In the genomic region with DNA sequence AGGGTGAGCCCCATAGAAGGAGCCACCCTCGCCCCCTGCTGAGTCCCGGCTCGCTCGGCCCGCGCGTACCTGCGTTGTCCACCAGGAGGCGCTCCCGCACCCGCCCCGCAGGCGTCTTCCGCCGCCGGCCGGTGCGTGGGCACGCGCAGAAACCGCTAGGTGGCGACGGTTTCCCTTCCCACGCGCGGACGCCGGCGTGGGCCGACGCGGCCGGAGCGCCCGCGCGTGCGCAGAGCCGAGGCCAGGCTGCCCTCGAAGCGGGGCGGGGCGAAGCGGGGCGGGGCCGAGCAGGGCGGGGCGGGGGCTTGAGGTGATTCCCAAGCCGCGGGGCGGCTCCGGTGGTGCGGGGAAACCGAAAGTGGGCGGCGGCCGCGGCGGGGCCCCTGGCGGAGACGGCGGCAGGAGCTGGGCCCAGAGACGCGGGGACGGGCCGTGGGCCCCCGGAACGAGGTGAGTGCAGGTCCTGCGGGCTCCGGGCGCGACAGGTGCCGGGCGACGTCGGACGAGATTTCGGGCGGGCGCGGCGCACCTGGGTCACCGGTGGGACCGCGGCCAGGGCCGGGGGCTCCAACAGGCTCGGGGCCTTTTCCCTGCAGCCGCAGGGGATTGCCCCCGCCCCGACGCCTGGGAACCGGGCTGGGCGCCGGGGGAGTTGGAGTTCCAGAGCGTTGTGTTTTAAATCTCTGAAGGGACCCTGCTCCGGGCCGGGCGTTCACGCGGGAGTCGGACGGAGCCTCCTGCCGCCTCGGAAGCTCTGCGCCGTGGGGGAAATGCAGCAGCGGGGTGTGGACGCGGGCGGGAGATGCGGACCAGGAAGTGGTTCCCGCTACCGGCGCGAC, we compare ENCODE assay signal across 1 cellular context.
TF ChIP-seq lines count a peak whose summit lies in the region.

A gene with protein sequence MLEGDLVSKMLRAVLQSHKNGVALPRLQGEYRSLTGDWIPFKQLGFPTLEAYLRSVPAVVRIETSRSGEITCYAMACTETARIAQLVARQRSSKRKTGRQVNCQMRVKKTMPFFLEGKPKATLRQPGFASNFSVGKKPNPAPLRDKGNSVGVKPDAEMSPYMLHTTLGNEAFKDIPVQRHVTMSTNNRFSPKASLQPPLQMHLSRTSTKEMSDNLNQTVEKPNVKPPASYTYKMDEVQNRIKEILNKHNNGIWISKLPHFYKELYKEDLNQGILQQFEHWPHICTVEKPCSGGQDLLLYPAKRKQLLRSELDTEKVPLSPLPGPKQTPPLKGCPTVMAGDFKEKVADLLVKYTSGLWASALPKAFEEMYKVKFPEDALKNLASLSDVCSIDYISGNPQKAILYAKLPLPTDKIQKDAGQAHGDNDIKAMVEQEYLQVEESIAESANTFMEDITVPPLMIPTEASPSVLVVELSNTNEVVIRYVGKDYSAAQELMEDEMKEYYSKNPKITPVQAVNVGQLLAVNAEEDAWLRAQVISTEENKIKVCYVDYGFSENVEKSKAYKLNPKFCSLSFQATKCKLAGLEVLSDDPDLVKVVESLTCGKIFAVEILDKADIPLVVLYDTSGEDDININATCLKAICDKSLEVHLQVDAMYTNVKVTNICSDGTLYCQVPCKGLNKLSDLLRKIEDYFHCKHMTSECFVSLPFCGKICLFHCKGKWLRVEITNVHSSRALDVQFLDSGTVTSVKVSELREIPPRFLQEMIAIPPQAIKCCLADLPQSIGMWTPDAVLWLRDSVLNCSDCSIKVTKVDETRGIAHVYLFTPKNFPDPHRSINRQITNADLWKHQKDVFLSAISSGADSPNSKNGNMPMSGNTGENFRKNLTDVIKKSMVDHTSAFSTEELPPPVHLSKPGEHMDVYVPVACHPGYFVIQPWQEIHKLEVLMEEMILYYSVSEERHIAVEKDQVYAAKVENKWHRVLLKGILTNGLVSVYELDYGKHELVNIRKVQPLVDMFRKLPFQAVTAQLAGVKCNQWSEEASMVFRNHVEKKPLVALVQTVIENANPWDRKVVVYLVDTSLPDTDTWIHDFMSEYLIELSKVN (plus strand): TSS at position 308 of the 839 bp plus-strand sequence. CDS start 16,370 bp downstream, outside the sequence.

TF ChIP-seq in HepG2, 621 proteins besides CTCF, POLR2A, EP300 and RAD21 (continued from another document and continues in another):
- TF ChIP-seq, protein P1, sequence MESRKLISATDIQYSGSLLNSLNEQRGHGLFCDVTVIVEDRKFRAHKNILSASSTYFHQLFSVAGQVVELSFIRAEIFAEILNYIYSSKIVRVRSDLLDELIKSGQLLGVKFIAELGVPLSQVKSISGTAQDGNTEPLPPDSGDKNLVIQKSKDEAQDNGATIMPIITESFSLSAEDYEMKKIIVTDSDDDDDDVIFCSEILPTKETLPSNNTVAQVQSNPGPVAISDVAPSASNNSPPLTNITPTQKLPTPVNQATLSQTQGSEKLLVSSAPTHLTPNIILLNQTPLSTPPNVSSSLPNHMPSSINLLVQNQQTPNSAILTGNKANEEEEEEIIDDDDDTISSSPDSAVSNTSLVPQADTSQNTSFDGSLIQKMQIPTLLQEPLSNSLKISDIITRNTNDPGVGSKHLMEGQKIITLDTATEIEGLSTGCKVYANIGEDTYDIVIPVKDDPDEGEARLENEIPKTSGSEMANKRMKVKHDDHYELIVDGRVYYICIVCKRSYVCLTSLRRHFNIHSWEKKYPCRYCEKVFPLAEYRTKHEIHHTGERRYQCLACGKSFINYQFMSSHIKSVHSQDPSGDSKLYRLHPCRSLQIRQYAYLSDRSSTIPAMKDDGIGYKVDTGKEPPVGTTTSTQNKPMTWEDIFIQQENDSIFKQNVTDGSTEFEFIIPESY (CRISPR knock-in tag; IDR thresholded peaks at IDR 0.05), result peak; percentile 87
- no peak for TF ChIP-seq ZNF101 (CRISPR knock-in tag; IDR thresholded peaks at IDR 0.05; ENCODE audit: borderline replicate concordance, low read depth)
- 0 out of 2 replicates have a peak, but pooled peaks have one; percentile 38 for TF ChIP-seq GPN1 (CRISPR knock-in tag; IDR thresholded peaks at IDR 0.05; ENCODE audit: borderline replicate concordance)
- no peak for TF ChIP-seq NCOA5 (CRISPR knock-in tag; IDR thresholded peaks at IDR 0.05)
- TF ChIP-seq JUNB (CRISPR knock-in tag; IDR thresholded peaks at IDR 0.05; ENCODE audit: borderline replicate concordance), result no peak
- TF ChIP-seq ZNF737 (CRISPR knock-in tag; IDR thresholded peaks at IDR 0.05; ENCODE audit: borderline replicate concordance), result 0 out of 2 replicates have a peak, but pooled peaks have one; percentile 46
- peak; percentile 92 for TF ChIP-seq KDM2A (CRISPR knock-in tag; IDR thresholded peaks at IDR 0.05; ENCODE audit: borderline replicate concordance, low read depth)
- TF ChIP-seq, protein P2, sequence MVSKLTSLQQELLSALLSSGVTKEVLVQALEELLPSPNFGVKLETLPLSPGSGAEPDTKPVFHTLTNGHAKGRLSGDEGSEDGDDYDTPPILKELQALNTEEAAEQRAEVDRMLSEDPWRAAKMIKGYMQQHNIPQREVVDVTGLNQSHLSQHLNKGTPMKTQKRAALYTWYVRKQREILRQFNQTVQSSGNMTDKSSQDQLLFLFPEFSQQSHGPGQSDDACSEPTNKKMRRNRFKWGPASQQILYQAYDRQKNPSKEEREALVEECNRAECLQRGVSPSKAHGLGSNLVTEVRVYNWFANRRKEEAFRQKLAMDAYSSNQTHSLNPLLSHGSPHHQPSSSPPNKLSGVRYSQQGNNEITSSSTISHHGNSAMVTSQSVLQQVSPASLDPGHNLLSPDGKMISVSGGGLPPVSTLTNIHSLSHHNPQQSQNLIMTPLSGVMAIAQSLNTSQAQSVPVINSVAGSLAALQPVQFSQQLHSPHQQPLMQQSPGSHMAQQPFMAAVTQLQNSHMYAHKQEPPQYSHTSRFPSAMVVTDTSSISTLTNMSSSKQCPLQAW (CRISPR knock-in tag; IDR thresholded peaks at IDR 0.05), result peak; percentile 77; the same call in 1 of the 2 replicates
- TF ChIP-seq, protein P3, sequence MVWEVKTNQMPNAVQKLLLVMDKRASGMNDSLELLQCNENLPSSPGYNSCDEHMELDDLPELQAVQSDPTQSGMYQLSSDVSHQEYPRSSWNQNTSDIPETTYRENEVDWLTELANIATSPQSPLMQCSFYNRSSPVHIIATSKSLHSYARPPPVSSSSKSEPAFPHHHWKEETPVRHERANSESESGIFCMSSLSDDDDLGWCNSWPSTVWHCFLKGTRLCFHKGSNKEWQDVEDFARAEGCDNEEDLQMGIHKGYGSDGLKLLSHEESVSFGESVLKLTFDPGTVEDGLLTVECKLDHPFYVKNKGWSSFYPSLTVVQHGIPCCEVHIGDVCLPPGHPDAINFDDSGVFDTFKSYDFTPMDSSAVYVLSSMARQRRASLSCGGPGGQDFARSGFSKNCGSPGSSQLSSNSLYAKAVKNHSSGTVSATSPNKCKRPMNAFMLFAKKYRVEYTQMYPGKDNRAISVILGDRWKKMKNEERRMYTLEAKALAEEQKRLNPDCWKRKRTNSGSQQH (CRISPR knock-in tag; IDR thresholded peaks at IDR 0.05; ENCODE audit: low read depth), result 0 out of 2 replicates have a peak, but pooled peaks have one; percentile 34
- no peak for TF ChIP-seq TCF12 (IDR thresholded peaks at IDR 0.05)
- no peak for TF ChIP-seq TCF12 (CRISPR knock-in tag; IDR thresholded peaks at IDR 0.05)
- TF ChIP-seq, protein P4, sequence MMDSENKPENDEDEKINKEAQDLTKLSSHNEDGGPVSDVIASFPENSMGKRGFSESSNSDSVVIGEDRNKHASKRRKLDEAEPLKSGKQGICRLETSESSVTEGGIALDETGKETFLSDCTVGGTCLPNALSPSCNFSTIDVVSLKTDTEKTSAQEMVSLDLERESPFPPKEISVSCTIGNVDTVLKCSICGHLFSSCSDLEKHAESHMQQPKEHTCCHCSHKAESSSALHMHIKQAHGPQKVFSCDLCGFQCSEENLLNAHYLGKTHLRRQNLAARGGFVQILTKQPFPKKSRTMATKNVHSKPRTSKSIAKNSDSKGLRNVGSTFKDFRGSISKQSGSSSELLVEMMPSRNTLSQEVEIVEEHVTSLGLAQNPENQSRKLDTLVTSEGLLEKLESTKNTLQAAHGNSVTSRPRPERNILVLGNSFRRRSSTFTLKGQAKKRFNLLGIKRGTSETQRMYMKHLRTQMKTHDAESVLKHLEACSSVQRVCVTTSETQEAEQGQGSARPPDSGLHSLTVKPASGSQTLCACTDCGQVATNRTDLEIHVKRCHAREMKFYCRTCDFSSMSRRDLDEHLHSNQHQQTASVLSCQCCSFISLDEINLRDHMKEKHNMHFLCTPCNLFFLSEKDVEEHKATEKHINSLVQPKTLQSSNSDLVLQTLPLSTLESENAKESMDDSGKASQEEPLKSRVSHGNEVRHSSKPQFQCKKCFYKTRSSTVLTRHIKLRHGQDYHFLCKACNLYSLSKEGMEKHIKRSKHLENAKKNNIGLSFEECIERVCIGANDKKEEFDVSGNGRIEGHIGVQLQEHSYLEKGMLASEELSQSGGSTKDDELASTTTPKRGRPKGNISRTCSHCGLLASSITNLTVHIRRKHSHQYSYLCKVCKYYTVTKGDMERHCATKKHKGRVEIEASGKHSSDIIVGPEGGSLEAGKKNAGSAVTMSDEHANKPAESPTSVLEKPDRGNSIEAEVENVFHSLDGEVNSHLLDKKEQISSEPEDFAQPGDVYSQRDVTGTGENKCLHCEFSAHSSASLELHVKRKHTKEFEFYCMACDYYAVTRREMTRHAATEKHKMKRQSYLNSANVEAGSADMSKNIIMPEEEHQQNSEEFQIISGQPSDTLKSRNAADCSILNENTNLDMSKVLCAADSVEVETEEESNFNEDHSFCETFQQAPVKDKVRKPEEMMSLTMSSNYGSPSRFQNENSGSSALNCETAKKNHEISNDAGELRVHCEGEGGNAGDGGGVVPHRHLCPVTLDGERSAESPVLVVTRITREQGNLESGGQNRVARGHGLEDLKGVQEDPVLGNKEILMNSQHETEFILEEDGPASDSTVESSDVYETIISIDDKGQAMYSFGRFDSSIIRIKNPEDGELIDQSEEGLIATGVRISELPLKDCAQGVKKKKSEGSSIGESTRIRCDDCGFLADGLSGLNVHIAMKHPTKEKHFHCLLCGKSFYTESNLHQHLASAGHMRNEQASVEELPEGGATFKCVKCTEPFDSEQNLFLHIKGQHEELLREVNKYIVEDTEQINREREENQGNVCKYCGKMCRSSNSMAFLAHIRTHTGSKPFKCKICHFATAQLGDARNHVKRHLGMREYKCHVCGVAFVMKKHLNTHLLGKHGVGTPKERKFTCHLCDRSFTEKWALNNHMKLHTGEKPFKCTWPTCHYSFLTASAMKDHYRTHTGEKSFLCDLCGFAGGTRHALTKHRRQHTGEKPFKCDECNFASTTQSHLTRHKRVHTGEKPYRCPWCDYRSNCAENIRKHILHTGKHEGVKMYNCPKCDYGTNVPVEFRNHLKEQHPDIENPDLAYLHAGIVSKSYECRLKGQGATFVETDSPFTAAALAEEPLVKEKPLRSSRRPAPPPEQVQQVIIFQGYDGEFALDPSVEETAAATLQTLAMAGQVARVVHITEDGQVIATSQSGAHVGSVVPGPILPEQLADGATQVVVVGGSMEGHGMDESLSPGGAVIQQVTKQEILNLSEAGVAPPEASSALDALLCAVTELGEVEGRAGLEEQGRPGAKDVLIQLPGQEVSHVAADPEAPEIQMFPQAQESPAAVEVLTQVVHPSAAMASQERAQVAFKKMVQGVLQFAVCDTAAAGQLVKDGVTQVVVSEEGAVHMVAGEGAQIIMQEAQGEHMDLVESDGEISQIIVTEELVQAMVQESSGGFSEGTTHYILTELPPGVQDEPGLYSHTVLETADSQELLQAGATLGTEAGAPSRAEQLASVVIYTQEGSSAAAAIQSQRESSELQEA (CRISPR knock-in tag; IDR thresholded peaks at IDR 0.05; ENCODE audit: not compliant biosample characterization), result no peak
- TF ChIP-seq ZNF772 (CRISPR knock-in tag; IDR thresholded peaks at IDR 0.05), result peak; percentile 61; the same call in 1 of the 2 replicates
- TF ChIP-seq ZNF780A (CRISPR knock-in tag; IDR thresholded peaks at IDR 0.05), result no peak
- peak; percentile 74; the same call in 1 of the 2 replicates for TF ChIP-seq ZNF747 (CRISPR knock-in tag; IDR thresholded peaks at IDR 0.05; ENCODE audit: borderline replicate concordance)
- TF ChIP-seq ZNF432 (CRISPR knock-in tag; IDR thresholded peaks at IDR 0.05; ENCODE audit: borderline replicate concordance), result no peak
- TF ChIP-seq ZNF652 (CRISPR knock-in tag; IDR thresholded peaks at IDR 0.05; ENCODE audit: borderline replicate concordance, low read depth), result no peak
- 0 out of 2 replicates have a peak, but pooled peaks have one; percentile 59 for TF ChIP-seq SAFB2 (CRISPR knock-in tag; IDR thresholded peaks at IDR 0.05; ENCODE audit: borderline replicate concordance, low read depth)
- peak; percentile 56; the same call in 1 of the 2 replicates for TF ChIP-seq ESRRA (CRISPR knock-in tag; IDR thresholded peaks at IDR 0.05; ENCODE audit: low read depth)
- no peak for TF ChIP-seq KLF15 (CRISPR knock-in tag; IDR thresholded peaks at IDR 0.05; ENCODE audit: borderline replicate concordance)
- no peak for TF ChIP-seq GATA4 (IDR thresholded peaks at IDR 0.05; ENCODE audit: borderline replicate concordance, low read depth)
- no peak for TF ChIP-seq NR2F6 (IDR thresholded peaks at IDR 0.05)
- TF ChIP-seq NR2F6 (CRISPR knock-in tag; IDR thresholded peaks at IDR 0.05), result peak; percentile 17; the same call in 1 of the 2 replicates
- TF ChIP-seq KDM5A (IDR thresholded peaks at IDR 0.05; ENCODE audit: borderline replicate concordance, low read length), result no peak; the same call in 1 of the 2 replicates
- 0 out of 2 replicates have a peak, but pooled peaks have one; percentile 31 for TF ChIP-seq BRCA1 (CRISPR knock-in tag; IDR thresholded peaks at IDR 0.05)
- peak in 1 of 2 experiments; percentile 76; a peak in 2 of 4 replicates for TF ChIP-seq KLF16 (CRISPR knock-in tag; IDR thresholded peaks at IDR 0.05)
- TF ChIP-seq, protein P5, sequence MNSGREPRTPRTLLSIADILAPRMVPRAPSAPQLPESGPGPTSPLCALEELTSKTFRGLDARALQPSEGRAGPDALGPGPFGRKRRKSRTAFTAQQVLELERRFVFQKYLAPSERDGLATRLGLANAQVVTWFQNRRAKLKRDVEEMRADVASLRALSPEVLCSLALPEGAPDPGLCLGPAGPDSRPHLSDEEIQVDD (CRISPR knock-in tag; IDR thresholded peaks at IDR 0.05; ENCODE audit: borderline replicate concordance), result no peak
- TF ChIP-seq TOPORS (CRISPR knock-in tag; IDR thresholded peaks at IDR 0.05), result peak; percentile 88; the same call in 1 of the 2 replicates
- peak; percentile 58; the same call in 1 of the 2 replicates for TF ChIP-seq PPARG (CRISPR knock-in tag; conservative IDR thresholded peaks at IDR 0.05)
- TF ChIP-seq CBX5 (CRISPR knock-in tag; IDR thresholded peaks at IDR 0.05; ENCODE audit: borderline replicate concordance), result peak; percentile 86
- TF ChIP-seq ZNF556 (CRISPR knock-in tag; IDR thresholded peaks at IDR 0.05; ENCODE audit: borderline replicate concordance), result 0 out of 2 replicates have a peak, but pooled peaks have one; percentile 70
- no peak for TF ChIP-seq ZBTB21 (CRISPR knock-in tag; IDR thresholded peaks at IDR 0.05)
- TF ChIP-seq HNRNPK (IDR thresholded peaks at IDR 0.05; ENCODE audit: low read depth, low read length, poor library complexity, severe bottlenecking), result peak; percentile 29
- TF ChIP-seq ZFX (CRISPR knock-in tag; IDR thresholded peaks at IDR 0.05; ENCODE audit: low read depth), result peak; percentile 80
- TF ChIP-seq, protein P6, sequence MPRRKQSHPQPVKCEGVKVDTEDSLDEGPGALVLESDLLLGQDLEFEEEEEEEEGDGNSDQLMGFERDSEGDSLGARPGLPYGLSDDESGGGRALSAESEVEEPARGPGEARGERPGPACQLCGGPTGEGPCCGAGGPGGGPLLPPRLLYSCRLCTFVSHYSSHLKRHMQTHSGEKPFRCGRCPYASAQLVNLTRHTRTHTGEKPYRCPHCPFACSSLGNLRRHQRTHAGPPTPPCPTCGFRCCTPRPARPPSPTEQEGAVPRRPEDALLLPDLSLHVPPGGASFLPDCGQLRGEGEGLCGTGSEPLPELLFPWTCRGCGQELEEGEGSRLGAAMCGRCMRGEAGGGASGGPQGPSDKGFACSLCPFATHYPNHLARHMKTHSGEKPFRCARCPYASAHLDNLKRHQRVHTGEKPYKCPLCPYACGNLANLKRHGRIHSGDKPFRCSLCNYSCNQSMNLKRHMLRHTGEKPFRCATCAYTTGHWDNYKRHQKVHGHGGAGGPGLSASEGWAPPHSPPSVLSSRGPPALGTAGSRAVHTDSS (CRISPR knock-in tag; conservative IDR thresholded peaks at IDR 0.05), result peak; percentile 94; the same call in 1 of the 2 replicates
- peak; percentile 83; the same call in 1 of the 2 replicates for TF ChIP-seq MED1 (CRISPR knock-in tag; IDR thresholded peaks at IDR 0.05)
